ENCODE assay signal across 1 cellular context in the genomic region with DNA sequence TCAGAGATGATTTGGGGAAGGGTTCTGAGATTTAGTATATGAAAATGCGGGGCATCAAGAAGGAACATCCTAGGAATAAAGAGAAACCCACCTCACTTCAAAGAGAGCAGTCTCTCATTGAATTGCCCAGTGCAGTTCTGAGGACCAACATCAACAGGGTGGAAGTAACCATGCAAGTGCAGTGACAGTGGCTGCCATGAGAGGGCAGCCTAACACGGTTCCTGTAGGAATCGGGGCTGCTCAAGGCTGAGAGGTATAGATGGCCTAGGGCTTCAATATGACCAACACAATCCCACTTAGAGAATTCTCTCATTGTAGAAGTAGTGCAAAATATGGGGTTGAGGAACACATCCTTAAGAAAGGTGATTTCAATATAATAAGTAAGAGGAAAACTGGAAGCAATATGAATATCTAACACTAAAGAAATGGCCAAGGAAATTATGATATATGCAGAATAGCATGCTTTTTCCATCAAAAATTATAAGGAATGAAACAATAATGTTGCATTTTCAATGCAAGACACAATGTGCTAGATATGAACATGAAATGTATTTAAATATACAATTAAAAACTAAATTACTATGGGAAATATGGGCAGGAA.
TF ChIP-seq lines count a peak whose summit lies in the region.

No MANE protein-coding gene starts in this region.

TF ChIP-seq in H1, 55 proteins besides CTCF, POLR2A, EP300 and RAD21 (continued from another document):
- TF ChIP-seq SUZ12 (IDR thresholded peaks at IDR 0.05; ENCODE audit: low read length): no peak
- no peak for TF ChIP-seq HDAC6 (IDR thresholded peaks at IDR 0.05; ENCODE audit: low read depth, low read length)
- TF ChIP-seq CREB1 (IDR thresholded peaks at IDR 0.05): no peak; the same call in 1 of the 2 replicates
- TF ChIP-seq BRCA1 (IDR thresholded peaks at IDR 0.05; ENCODE audit: low read depth, low read length): no peak
- no peak for TF ChIP-seq SAP30 (IDR thresholded peaks at IDR 0.05; ENCODE audit: insufficient read depth, insufficient replicate concordance, low read length)
- no peak for TF ChIP-seq RFX5 (IDR thresholded peaks at IDR 0.05; ENCODE audit: borderline replicate concordance, low read depth, low read length)
- TF ChIP-seq TAF7 (optimal IDR thresholded peaks at IDR 0.05; ENCODE audit: borderline replicate concordance, low read depth, low read length): no peak
- no peak for TF ChIP-seq GABPA (IDR thresholded peaks at IDR 0.05; ENCODE audit: borderline replicate concordance, insufficient read depth, low read length)
- no peak for TF ChIP-seq CHD1 (IDR thresholded peaks at IDR 0.05; ENCODE audit: low read depth, low read length)
- TF ChIP-seq EGR1 (IDR thresholded peaks at IDR 0.05; ENCODE audit: borderline replicate concordance, low read depth, low read length): no peak
- no peak for TF ChIP-seq JUN (IDR thresholded peaks at IDR 0.05; ENCODE audit: low read depth, low read length)
- no peak for TF ChIP-seq POLR2AphosphoS5 (IDR thresholded peaks at IDR 0.05; ENCODE audit: low read depth, low read length)
- TF ChIP-seq TBP (IDR thresholded peaks at IDR 0.05; ENCODE audit: low read depth, low read length): no peak
- TF ChIP-seq RNF2 (IDR thresholded peaks at IDR 0.05; ENCODE audit: borderline replicate concordance, low read depth, low read length, missing control alignments, poor library complexity, severe bottlenecking): no peak
- no peak for TF ChIP-seq RBBP5 (IDR thresholded peaks at IDR 0.05; ENCODE audit: borderline replicate concordance, low read depth, low read length)
